In genomic region chr12:89352492-89353187, GRCh38 we compare ENCODE assay signal across 8 cellular contexts. TPM values are rescaled to one million over a fixed set of nuclear protein-coding genes. Genes with fewer than 3 reads are reported as not detected.
DNase-seq lines count a peak whose midpoint lies in the region; ATAC-seq, FAIRE-seq and TF ChIP-seq lines count a peak whose summit lies in the region.

Gene DUSP6, minus strand, starts transcription at chr12:89352501. Its CDS starts 462 bp downstream, at chr12:89352039.

- H3K27ac ChIP-seq in pancreas (peak within 1 kb of the TSS; percentile 98 to 100 (median 99)), thoracic aorta (peak within 1 kb of the TSS; percentile 97 to 99)

- FAIRE-seq in pancreas (lab: Jason Lieb, UNC): peak; percentile 67

- H3K36me3 ChIP-seq in pancreas (no peaks in the 10 kb centered on the region), thoracic aorta (no peaks in the 10 kb centered on the region)

- TF ChIP-seq CTCF in HFF-Myc (IDR thresholded peaks at IDR 0.05; ENCODE audit: low read depth, low read length, missing control alignments) (no peak), pancreas (IDR thresholded peaks at IDR 0.05) (no peak), thoracic aorta (IDR thresholded peaks at IDR 0.05) (no peak)

- DNase-seq in DMS53 (lab: John Stamatoyannopoulos, UW) (peak; percentile 99), HFF-Myc (ENCODE audit: extremely low read depth, low read depth) (peak; percentile 98), NCI-H1694 (lab: John Stamatoyannopoulos, UW) (peak; percentile 84), T-helper 2 cell (peak; percentile 44 to 100 (median 76)), amniotic epithelial cell (ENCODE audit: low read depth) (peak; percentile 99), cardiac septum (ENCODE audit: low spot score) (peak; percentile 98), pancreas (peak; percentile 90 to 96 (median 94)), thoracic aorta (ENCODE audit: low spot score) (peak; percentile 88)

- ATAC-seq in pancreas: peak; percentile 57 to 76 (median 68)
- ATAC-seq in thoracic aorta (ENCODE audit: insufficient number of reproducible peaks, low FRiP score, low read depth): peak; percentile 62

- no peaks in the 10 kb centered on the region for H3K9me3 ChIP-seq in pancreas
- H3K9me3 ChIP-seq in thoracic aorta: no peaks in the 10 kb centered on the region

- intact Hi-C loops in cardiac septum (cut with DNase I) (loop anchor here (1.0 to 10.0 kb wide), 8 partner anchors 35 to 300 kb away; partner anchors contain the start of genes GALNT4 and POC1B), pancreas (cut with DNase I) (loop anchor here in 1 of 3 donors (10.0 kb wide), 1 partner anchor 102 kb away; no protein-coding TSS in a partner anchor)

- H3K4me3 ChIP-seq in HFF-Myc (replicated peaks; ENCODE audit: low read depth, low read length) (peak within 1 kb of the TSS; percentile 82), pancreas (peak within 1 kb of the TSS; percentile 69 to 82 (median 76)), thoracic aorta (peak within 1 kb of the TSS; percentile 76)

- H3K4me1 ChIP-seq in pancreas (peaks cover 15 to 28% (median 18%) of the 10 kb centered on the region in 3 donors), thoracic aorta (ENCODE audit: control insufficient read depth in 1 of 2, low read depth in 2 of 2) (peaks cover 13 to 49% of the 10 kb centered on the region in 2 donors)

- no peaks in the 10 kb centered on the region for H3K27me3 ChIP-seq in pancreas
- H3K27me3 ChIP-seq in thoracic aorta (replicated peaks; ENCODE audit: insufficient read depth): no peaks in the 10 kb centered on the region

- WGBS in pancreas, 2 donors: 0% methylated on average over 34 of the region's 34 CpGs

RNA-seq across cellular contexts. Expression of gene DUSP6, which starts in this region (rescaled TPM):
- total RNA-seq in cardiac septum (28.9 TPM), pancreas (10 to 100 TPM in 4 of 6 donors, 1 to 10 TPM in 2; 5.3 to 26.1 (median 15.3) TPM), thoracic aorta (100 to 1,000 TPM; 103 to 147 TPM)
- 10 to 100 TPM in 1 of 2 donors, 1 to 10 TPM in 1; 7.0 to 13.1 TPM for polyA plus RNA-seq in pancreas

Comparison
In these comparisons a context has a peak if more than half of its experiments do, and no peak if none do; other contexts are left out.
1. Peak in every context shown above with its lines: DNase-seq, ATAC-seq, H3K4me3 ChIP-seq and H3K27ac ChIP-seq.